31 cellular contexts compared by ENCODE assay signal in genomic region chr1:186572509-186572908, GRCh38.
"Had no signal": no experiment of that assay in that cellular context is flagged by ENCODE, and none has a peak within 500 bp of the region (broad histone marks: within the 10 kb centered on the region; RNA-seq: fewer than 3 reads in every experiment).

No MANE protein-coding gene starts in this region.

- H3K27ac Mint-ChIP-seq: activated CD4-positive, alpha-beta T cell treated with anti-CD3 and anti-CD28 coated beads, Interleukin-2, amount 10 ng/mL, durations not matched to agents 24 days and 14 days; activated CD8-positive, alpha-beta T cell treated with anti-CD3 and anti-CD28 coated beads, Interleukin-2, amount 10 ng/mL, durations not matched to agents 7 days and 5 days; activated naive CD4-positive, alpha-beta T cell treated with anti-CD3 and anti-CD28 coated beads, Interleukin-2, amount 10 ng/mL, durations not matched to agents 7 days and 5 days; activated naive CD8-positive, alpha-beta T cell treated with anti-CD3 and anti-CD28 coated beads, Interleukin-2, amount 10 ng/mL, durations not matched to agents 7 days and 5 days; T-helper 1 cell treated with Interleukin-12 subunit alpha and Interleukin-12 subunit beta and Interleukin-4 antibody, amounts not matched to agents 30 μg/mL and 1 μg/mL, for 36 hours; T-helper 2 cell treated with Interferon-gamma antibody and Interleukin-4, amounts not matched to agents 5 μg/mL and 100 μg/mL, for 36 hours had no signal

- H3K36me3 Mint-ChIP-seq: activated naive CD4-positive, alpha-beta T cell treated with anti-CD3 and anti-CD28 coated beads, Interleukin-2, amount 10 ng/mL, durations not matched to agents 7 days and 5 days; activated naive CD8-positive, alpha-beta T cell treated with anti-CD3 and anti-CD28 coated beads, Interleukin-2, amount 10 ng/mL, durations not matched to agents 7 days and 5 days had no signal

- ATAC-seq: activated CD8-positive, alpha-beta T cell treated with anti-CD3 and anti-CD28 coated beads, Interleukin-2, amount 10 ng/mL, durations not matched to agents 7 days and 5 days; body of pancreas; PC-3 had no signal

- H3K27me3 Mint-ChIP-seq: activated CD4-positive, alpha-beta T cell treated with anti-CD3 and anti-CD28 coated beads, Interleukin-2, amount 10 ng/mL, durations not matched to agents 24 days and 14 days; activated naive CD4-positive, alpha-beta T cell treated with anti-CD3 and anti-CD28 coated beads, Interleukin-2, amount 10 ng/mL, durations not matched to agents 7 days and 5 days; activated naive CD8-positive, alpha-beta T cell treated with anti-CD3 and anti-CD28 coated beads, Interleukin-2, amount 10 ng/mL, durations not matched to agents 7 days and 5 days had no signal

- H3K4me3 Mint-ChIP-seq: activated CD4-positive, alpha-beta T cell treated with anti-CD3 and anti-CD28 coated beads, Interleukin-2, amount 10 ng/mL, durations not matched to agents 24 days and 14 days; activated CD8-positive, alpha-beta T cell treated with anti-CD3 and anti-CD28 coated beads, Interleukin-2, amount 10 ng/mL, durations not matched to agents 7 days and 5 days; activated naive CD4-positive, alpha-beta T cell treated with anti-CD3 and anti-CD28 coated beads, Interleukin-2, amount 10 ng/mL, durations not matched to agents 7 days and 5 days; activated naive CD8-positive, alpha-beta T cell treated with anti-CD3 and anti-CD28 coated beads, Interleukin-2, amount 10 ng/mL, durations not matched to agents 7 days and 5 days; T-helper 1 cell treated with Interleukin-12 subunit alpha and Interleukin-12 subunit beta and Interleukin-4 antibody, amounts not matched to agents 30 μg/mL and 1 μg/mL, for 36 hours; T-helper 2 cell treated with Interferon-gamma antibody and Interleukin-4, amounts not matched to agents 5 μg/mL and 100 μg/mL, for 36 hours had no signal

- DNase-seq: activated CD4-positive, alpha-beta T cell treated with anti-CD3 and anti-CD28 coated beads for 1 hour; activated CD4-positive, alpha-beta T cell treated with anti-CD3 and anti-CD28 coated beads, Interleukin-2, amount 10 ng/mL, durations not matched to agents 24 days and 14 days; activated CD4-positive, alpha-beta T cell treated with anti-CD3 and anti-CD28 coated beads, Interleukin-2, amount 50 U/mL, for 48 hours; activated CD4-positive, CD25-positive, alpha-beta regulatory T cell; activated CD8-positive, alpha-beta T cell treated with anti-CD3 and anti-CD28 coated beads, Interleukin-2, amount 10 ng/mL, durations not matched to agents 7 days and 5 days; activated gamma-delta T cell treated with Interleukin-2 at 50 U/mL for 16 hours; activated naive CD4-positive, alpha-beta T cell treated with anti-CD3 and anti-CD28 coated beads, Interleukin-2, amount 10 ng/mL, durations not matched to agents 7 days and 5 days; activated naive CD8-positive, alpha-beta T cell treated with anti-CD3 and anti-CD28 coated beads, Interleukin-2, amount 10 ng/mL, durations not matched to agents 7 days and 5 days; adrenal gland; body of pancreas; Karpas-422; KBM-7; MV-4-11; NCI-H1092; NCI-H1436 treated with DMSO at 0.1 percent for 48 hours; NCI-H1694 treated with DMSO at 0.1 percent for 48 hours; NCI-H2029 treated with DMSO at 0.1 percent for 48 hours; NCI-H2107; NCI-H2171; NCI-H226; NCI-H446 treated with DMSO at 0.1 percent for 48 hours; NCI-H524; NCI-H69; NCI-H82; PC-3; Peyer's patch; RPMI8226; SHP77 treated with DMSO at 0.1 percent for 48 hours; SK-N-SH had no signal

- H3K4me1 Mint-ChIP-seq: activated naive CD4-positive, alpha-beta T cell treated with anti-CD3 and anti-CD28 coated beads, Interleukin-2, amount 10 ng/mL, durations not matched to agents 7 days and 5 days had no signal

- H3K9me3 Mint-ChIP-seq: activated CD4-positive, alpha-beta T cell treated with anti-CD3 and anti-CD28 coated beads, Interleukin-2, amount 10 ng/mL, durations not matched to agents 24 days and 14 days; activated naive CD4-positive, alpha-beta T cell treated with anti-CD3 and anti-CD28 coated beads, Interleukin-2, amount 10 ng/mL, durations not matched to agents 7 days and 5 days; activated naive CD8-positive, alpha-beta T cell treated with anti-CD3 and anti-CD28 coated beads, Interleukin-2, amount 10 ng/mL, durations not matched to agents 7 days and 5 days; T-helper 1 cell treated with Interleukin-12 subunit alpha and Interleukin-12 subunit beta and Interleukin-4 antibody, amounts not matched to agents 30 μg/mL and 1 μg/mL, for 36 hours; T-helper 2 cell treated with Interferon-gamma antibody and Interleukin-4, amounts not matched to agents 5 μg/mL and 100 μg/mL, for 36 hours had no signal
